14 cellular contexts compared by ENCODE assay signal in the genomic region with DNA sequence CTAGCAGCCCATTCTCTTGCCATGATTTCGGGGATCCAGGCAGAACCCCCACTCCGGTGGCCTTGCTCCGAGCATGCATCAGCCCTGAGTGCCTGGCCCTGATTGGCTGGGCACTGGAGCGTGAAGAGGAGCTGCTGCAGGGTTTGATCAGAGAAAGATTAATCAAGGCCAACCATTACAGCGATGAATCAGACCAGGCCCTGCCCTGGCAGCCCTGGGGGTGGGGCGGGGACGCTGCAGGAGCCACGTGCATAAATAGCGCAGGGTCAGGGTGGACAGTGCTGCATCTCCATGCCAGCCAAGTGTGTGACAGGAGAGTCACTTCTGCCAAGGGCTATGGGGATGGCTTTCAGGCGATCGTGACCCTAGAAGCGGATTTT. TPM values are rescaled to one million over a fixed set of nuclear protein-coding genes. Genes with fewer than 3 reads are reported as not detected.
DNase-seq lines count a peak whose midpoint lies in the region; ATAC-seq and TF ChIP-seq lines count a peak whose summit lies in the region.
"Had no signal": no experiment of that assay in that cellular context is flagged by ENCODE, and none has a peak within 500 bp of the region (broad histone marks: within the 10 kb centered on the region; RNA-seq: fewer than 3 reads in every experiment).

No MANE protein-coding gene starts in this region.

- H3K36me3 ChIP-seq in HCT116 (ENCODE audit: control insufficient read depth in 1 of 2, insufficient read depth in 2 of 2, low read length in 2 of 2): no peaks in the 10 kb centered on the region
- H3K36me3 ChIP-seq: stomach had no signal

- no peaks in the 10 kb centered on the region for H3K79me2 ChIP-seq in HCT116 (ENCODE audit: insufficient read depth, low read length)

- peaks cover 20% of the 10 kb centered on the region for H3K27me3 Mint-ChIP-seq in activated CD4-positive, alpha-beta T cell treated with anti-CD3 and anti-CD28 coated beads, Interleukin-2, amount 10 ng/mL, durations not matched to agents 7 days and 5 days

- H3K9me2 ChIP-seq in HCT116 (ENCODE audit: insufficient read depth): no peaks in the 10 kb centered on the region

- H3K9ac ChIP-seq in HCT116 (ENCODE audit: low read length): peak overlapping the region; percentile 57

- H3K27ac ChIP-seq in HCT116 (ENCODE audit: low read depth, low read length) (peak overlapping the region; percentile 54), RWPE1 (peak overlapping the region; percentile 73)
- H3K27ac ChIP-seq: stomach had no signal

- no peaks in the 10 kb centered on the region for H3K36me3 Mint-ChIP-seq in activated CD4-positive, alpha-beta T cell treated with anti-CD3 and anti-CD28 coated beads, Interleukin-2, amount 10 ng/mL, durations not matched to agents 7 days and 5 days (ENCODE audit: low read depth)

- H3K4me1 ChIP-seq in HCT116 (ENCODE audit: control insufficient read depth in 1 of 2, insufficient read depth in 2 of 2, low read length in 2 of 2): peaks cover 33 to 73% of the 10 kb centered on the region in 2 experiments

- ATAC-seq in HCT116: peak; percentile 44

- TF ChIP-seq RAD21 in HCT116 (IDR thresholded peaks at IDR 0.05; ENCODE audit: low read depth): no peak

- H3K4me2 ChIP-seq in HCT116 (ENCODE audit: low read length): peak overlapping the region; percentile 87

- H3K9me3 ChIP-seq in HCT116 (ENCODE audit: control insufficient read depth in 1 of 2, insufficient read depth in 1 of 2, low read depth in 1 of 2, low read length in 2 of 2): no peaks in the 10 kb centered on the region
- H3K9me3 ChIP-seq: stomach had no signal

- H4K20me1 ChIP-seq in HCT116 (ENCODE audit: insufficient read depth): no peaks in the 10 kb centered on the region

- DNase-seq in HCT116 (ENCODE audit: low read depth, low spot score): peak; percentile 59
- peak; percentile 76 for DNase-seq in RWPE1 (ENCODE audit: low spot score)
- DNase-seq in fibroblast of peridontal ligament (ENCODE audit: extremely low read depth): peak; percentile 63
- DNase-seq in retina: peak; percentile 60
- no peak for DNase-seq in RKO (ENCODE audit: low spot score)
- no peak for DNase-seq in NCI-H1436 (lab: John Stamatoyannopoulos, UW)
- no peak for DNase-seq in activated CD4-positive, alpha-beta T cell treated with anti-CD3 and anti-CD28 coated beads, Interleukin-2, amount 10 ng/mL, durations not matched to agents 7 days and 5 days
- DNase-seq: activated naive CD4-positive, alpha-beta T cell treated with anti-CD3 and anti-CD28 coated beads, Interleukin-2, amount 10 ng/mL, durations not matched to agents 7 days and 5 days; GDM1; NCI-H1105 treated with DMSO at 0.1 percent for 48 hours; RPMI8226; stimulated activated CD4-positive, alpha-beta T cell treated with anti-CD3 and anti-CD28 coated beads, Interleukin-1b, Interleukin-23, amount 100 ng/mL, for 48 hours; stomach had no signal

- intact Hi-C loops in HCT116 (cut with micrococcal nuclease): no loop called here

- no peak overlapping the region for H3K4me3 Mint-ChIP-seq in activated CD4-positive, alpha-beta T cell treated with anti-CD3 and anti-CD28 coated beads, Interleukin-2, amount 10 ng/mL, durations not matched to agents 7 days and 5 days
- H3K4me3 Mint-ChIP-seq: activated naive CD4-positive, alpha-beta T cell treated with anti-CD3 and anti-CD28 coated beads, Interleukin-2, amount 10 ng/mL, durations not matched to agents 7 days and 5 days had no signal

- H3K4me1 Mint-ChIP-seq in activated CD4-positive, alpha-beta T cell treated with anti-CD3 and anti-CD28 coated beads, Interleukin-2, amount 10 ng/mL, durations not matched to agents 7 days and 5 days: peaks cover 14% of the 10 kb centered on the region

- H3K27me3 ChIP-seq in HCT116 (ENCODE audit: insufficient read depth, low read length): no peaks in the 10 kb centered on the region
- H3K27me3 ChIP-seq: dorsolateral prefrontal cortex had no signal

- peak overlapping the region in 1 of 2 experiments; percentile 47; a peak in 1 of 4 replicates for H3K4me3 ChIP-seq in HCT116 (replicated peaks in 1 of 2; ENCODE audit: low read depth in 1 of 2, low read length in 2 of 2)
- H3K4me3 ChIP-seq: dorsolateral prefrontal cortex, stomach had no signal

- TF ChIP-seq CTCF in HCT116 (IDR thresholded peaks at IDR 0.05 in 2 of 3, conservative IDR thresholded peaks at IDR 0.05 in 1 of 3; ENCODE audit: borderline replicate concordance in 1 of 3, insufficient read depth in 1 of 3, low read depth in 2 of 3, low read length in 2 of 3) (no peak), RWPE1 (conservative IDR thresholded peaks at IDR 0.05; ENCODE audit: low read depth) (no peak)

- no peak overlapping the region for H3K27ac Mint-ChIP-seq in activated CD4-positive, alpha-beta T cell treated with anti-CD3 and anti-CD28 coated beads, Interleukin-2, amount 10 ng/mL, durations not matched to agents 7 days and 5 days
- H3K27ac Mint-ChIP-seq: activated naive CD4-positive, alpha-beta T cell treated with anti-CD3 and anti-CD28 coated beads, Interleukin-2, amount 10 ng/mL, durations not matched to agents 7 days and 5 days had no signal

- H3K9me3 Mint-ChIP-seq in activated CD4-positive, alpha-beta T cell treated with anti-CD3 and anti-CD28 coated beads, Interleukin-2, amount 10 ng/mL, durations not matched to agents 7 days and 5 days: no peaks in the 10 kb centered on the region
- H3K9me3 Mint-ChIP-seq: activated naive CD4-positive, alpha-beta T cell treated with anti-CD3 and anti-CD28 coated beads, Interleukin-2, amount 10 ng/mL, durations not matched to agents 7 days and 5 days had no signal

- RAD21 ChIA-PET in HCT116 (lab: Charles Lee; ENCODE audit: low non-redundant PET in 1 of 2, low total read pairs in 2 of 2, uncharacterized antibody in 2 of 2, unreplicated experiment in 2 of 2): no interaction called here

- POLR2A ChIA-PET in HCT116 (lab: Charles Lee) (interaction anchor here (1.0 to 4.4 kb wide), 3 partner anchors 70 to 110 kb away, joined by 3 to 31 read pairs (median 3); no protein-coding TSS in a partner anchor), RWPE1 (lab: Yijun Ruan, JAX; ENCODE audit: low non-redundant PET) (no interaction called here)
- POLR2A ChIA-PET in activated CD4-positive, alpha-beta T cell treated with anti-CD3 and anti-CD28 coated beads, Interleukin-2, amount 10 ng/mL, durations not matched to agents 7 days and 5 days (lab: Charles Lee): no interaction called here

- no TSS peak for BruUV-seq in HCT116 (replicated peaks; lab: Mats Ljungman, UMichigan)

- CTCF ChIA-PET in HCT116 (lab: Charles Lee): interaction anchor here (0.7 to 7.9 kb wide), 3 partner anchors 108 to 544 kb away, joined by 3 to 222 read pairs (median 24); no protein-coding TSS in a partner anchor
- CTCF ChIA-PET in RWPE1 (lab: Yijun Ruan, JAX): interaction anchor here (0.6 kb wide), 1 partner anchor 111 kb away, joined by 3 read pairs; no protein-coding TSS in a partner anchor
- CTCF ChIA-PET in activated CD4-positive, alpha-beta T cell treated with anti-CD3 and anti-CD28 coated beads, Interleukin-2, amount 10 ng/mL, durations not matched to agents 7 days and 5 days (lab: Charles Lee): no interaction called here

- H2AFZ ChIP-seq in HCT116 (ENCODE audit: low read depth, low read length, poor library complexity, severe bottlenecking): peak overlapping the region; percentile 75

- TF ChIP-seq POLR2A in HCT116 (IDR thresholded peaks at IDR 0.05; ENCODE audit: borderline replicate concordance, extremely low read depth, insufficient read depth, insufficient read length): no peak

TF ChIP-seq in HCT116, 20 proteins besides CTCF, POLR2A, EP300 and RAD21:
- TF ChIP-seq EZH2phosphoT487 (IDR thresholded peaks at IDR 0.05; ENCODE audit: borderline replicate concordance) (no peak), TCF7L2 (IDR thresholded peaks at IDR 0.05; ENCODE audit: borderline replicate concordance, extremely low read depth, insufficient read depth, insufficient read length) (peak; percentile 74), POLR2AphosphoS5 (IDR thresholded peaks at IDR 0.05; ENCODE audit: low read depth, low read length) (peak; percentile 24; the same call in 1 of the 2 replicates)
TF ChIP-seq in HCT116: peak in this region for 2.

RNA-seq across cellular contexts. Expression of gene FAM131C, which starts 3.4 kb away (rescaled TPM):
- total RNA-seq in HCT116 (2021; ENCODE audit: unreplicated experiment): 11.6 TPM
- 16.5 and 17.4 TPM in 2 replicates for polyA plus RNA-seq in HCT116 (2012)
- 1 to 10 TPM in 1 of 2 experiments, under 1 TPM in 1; 0.67 to 1.1 TPM for total RNA-seq in activated CD4-positive, alpha-beta T cell treated with anti-CD3 and anti-CD28 coated beads, Interleukin-2, amount 10 ng/mL, durations not matched to agents 7 days and 5 days
- total RNA-seq: stomach had no signal

RNA-seq across cellular contexts. Expression of gene CLCNKB, which starts 33.3 kb away (rescaled TPM):
- 0.81 TPM for total RNA-seq in HCT116 (2021; ENCODE audit: unreplicated experiment)
- 1.1 and 1.2 TPM in 2 replicates for polyA plus RNA-seq in HCT116 (2012)
- total RNA-seq in activated CD4-positive, alpha-beta T cell treated with anti-CD3 and anti-CD28 coated beads, Interleukin-2, amount 10 ng/mL, durations not matched to agents 7 days and 5 days: not detected

RNA-seq across cellular contexts. Expression of gene CLCNKA, which starts 55.0 kb away (rescaled TPM):
- total RNA-seq in HCT116 (2021; ENCODE audit: unreplicated experiment): 0.10 TPM
- polyA plus RNA-seq in HCT116 (2012): 0.34 and 0.37 TPM in 2 replicates
- total RNA-seq in activated CD4-positive, alpha-beta T cell treated with anti-CD3 and anti-CD28 coated beads, Interleukin-2, amount 10 ng/mL, durations not matched to agents 7 days and 5 days: not detected

RNA-seq across cellular contexts. Expression of gene HSPB7, which starts 59.0 kb away (rescaled TPM):
- 0.27 TPM for total RNA-seq in HCT116 (2021; ENCODE audit: unreplicated experiment)
- polyA plus RNA-seq in HCT116 (2012): 0.04 and 0.09 TPM in 2 replicates
- total RNA-seq in activated CD4-positive, alpha-beta T cell treated with anti-CD3 and anti-CD28 coated beads, Interleukin-2, amount 10 ng/mL, durations not matched to agents 7 days and 5 days: not detected

Comparison
In these comparisons a context has a peak if more than half of its experiments do, and no peak if none do; other contexts are left out.
1. DNase-seq: peak in HCT116 (single experiment), RWPE1 (single experiment), fibroblast of peridontal ligament (single experiment) and retina (single experiment); none in RKO (single experiment), NCI-H1436 (single experiment) and activated CD4-positive, alpha-beta T cell treated with anti-CD3 and anti-CD28 coated beads, Interleukin-2, amount 10 ng/mL, durations not matched to agents 7 days and 5 days (single experiment).